Comparison of ENCODE assay signal across 1 cellular context in the genomic region with DNA sequence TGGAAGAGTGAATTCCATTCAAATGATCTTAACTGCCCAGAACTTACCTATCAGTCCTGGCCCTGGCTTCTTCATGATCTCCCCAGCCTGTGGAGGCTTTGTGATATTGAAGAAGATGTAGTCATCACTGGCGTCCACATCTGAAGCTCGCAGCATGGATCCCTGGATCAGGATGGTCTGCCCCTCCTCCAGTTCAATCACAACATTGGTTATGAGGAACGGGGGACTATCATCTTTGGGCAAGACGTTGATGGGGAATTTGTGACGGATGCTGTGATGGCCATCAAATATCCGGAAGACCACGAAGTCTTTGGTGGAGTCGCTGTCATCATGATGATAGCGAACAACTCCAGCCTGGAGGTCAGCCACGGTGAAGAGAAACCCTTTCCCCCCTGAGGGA.
A peak's percentile ranks its signal among the peaks of the same experiment; 100 is the strongest.
TF ChIP-seq lines count a peak whose summit lies in the region.

No MANE protein-coding gene starts in this region.

TF ChIP-seq in HepG2, 621 proteins besides CTCF, POLR2A, EP300 and RAD21:
- TF ChIP-seq HNRNPH1 (optimal IDR thresholded peaks at IDR 0.05; ENCODE audit: low read depth, low read length) (no peak), MBD4 (IDR thresholded peaks at IDR 0.05; ENCODE audit: borderline replicate concordance, low read length) (no peak), ZNF549 (CRISPR knock-in tag; IDR thresholded peaks at IDR 0.05) (no peak), POLR2G (IDR thresholded peaks at IDR 0.05; ENCODE audit: low read depth, low read length) (peak; percentile 48; the same call in 1 of the 2 replicates), FLYWCH1 (CRISPR knock-in tag; IDR thresholded peaks at IDR 0.05) (no peak), E2F5 (CRISPR knock-in tag; conservative IDR thresholded peaks at IDR 0.05) (no peak), RBM22 (optimal IDR thresholded peaks at IDR 0.05; ENCODE audit: low read length) (peak; percentile 96)
- TF ChIP-seq, protein P1, sequence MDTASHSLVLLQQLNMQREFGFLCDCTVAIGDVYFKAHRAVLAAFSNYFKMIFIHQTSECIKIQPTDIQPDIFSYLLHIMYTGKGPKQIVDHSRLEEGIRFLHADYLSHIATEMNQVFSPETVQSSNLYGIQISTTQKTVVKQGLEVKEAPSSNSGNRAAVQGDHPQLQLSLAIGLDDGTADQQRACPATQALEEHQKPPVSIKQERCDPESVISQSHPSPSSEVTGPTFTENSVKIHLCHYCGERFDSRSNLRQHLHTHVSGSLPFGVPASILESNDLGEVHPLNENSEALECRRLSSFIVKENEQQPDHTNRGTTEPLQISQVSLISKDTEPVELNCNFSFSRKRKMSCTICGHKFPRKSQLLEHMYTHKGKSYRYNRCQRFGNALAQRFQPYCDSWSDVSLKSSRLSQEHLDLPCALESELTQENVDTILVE (CRISPR knock-in tag; IDR thresholded peaks at IDR 0.05), result no peak
- TF ChIP-seq, protein P2, sequence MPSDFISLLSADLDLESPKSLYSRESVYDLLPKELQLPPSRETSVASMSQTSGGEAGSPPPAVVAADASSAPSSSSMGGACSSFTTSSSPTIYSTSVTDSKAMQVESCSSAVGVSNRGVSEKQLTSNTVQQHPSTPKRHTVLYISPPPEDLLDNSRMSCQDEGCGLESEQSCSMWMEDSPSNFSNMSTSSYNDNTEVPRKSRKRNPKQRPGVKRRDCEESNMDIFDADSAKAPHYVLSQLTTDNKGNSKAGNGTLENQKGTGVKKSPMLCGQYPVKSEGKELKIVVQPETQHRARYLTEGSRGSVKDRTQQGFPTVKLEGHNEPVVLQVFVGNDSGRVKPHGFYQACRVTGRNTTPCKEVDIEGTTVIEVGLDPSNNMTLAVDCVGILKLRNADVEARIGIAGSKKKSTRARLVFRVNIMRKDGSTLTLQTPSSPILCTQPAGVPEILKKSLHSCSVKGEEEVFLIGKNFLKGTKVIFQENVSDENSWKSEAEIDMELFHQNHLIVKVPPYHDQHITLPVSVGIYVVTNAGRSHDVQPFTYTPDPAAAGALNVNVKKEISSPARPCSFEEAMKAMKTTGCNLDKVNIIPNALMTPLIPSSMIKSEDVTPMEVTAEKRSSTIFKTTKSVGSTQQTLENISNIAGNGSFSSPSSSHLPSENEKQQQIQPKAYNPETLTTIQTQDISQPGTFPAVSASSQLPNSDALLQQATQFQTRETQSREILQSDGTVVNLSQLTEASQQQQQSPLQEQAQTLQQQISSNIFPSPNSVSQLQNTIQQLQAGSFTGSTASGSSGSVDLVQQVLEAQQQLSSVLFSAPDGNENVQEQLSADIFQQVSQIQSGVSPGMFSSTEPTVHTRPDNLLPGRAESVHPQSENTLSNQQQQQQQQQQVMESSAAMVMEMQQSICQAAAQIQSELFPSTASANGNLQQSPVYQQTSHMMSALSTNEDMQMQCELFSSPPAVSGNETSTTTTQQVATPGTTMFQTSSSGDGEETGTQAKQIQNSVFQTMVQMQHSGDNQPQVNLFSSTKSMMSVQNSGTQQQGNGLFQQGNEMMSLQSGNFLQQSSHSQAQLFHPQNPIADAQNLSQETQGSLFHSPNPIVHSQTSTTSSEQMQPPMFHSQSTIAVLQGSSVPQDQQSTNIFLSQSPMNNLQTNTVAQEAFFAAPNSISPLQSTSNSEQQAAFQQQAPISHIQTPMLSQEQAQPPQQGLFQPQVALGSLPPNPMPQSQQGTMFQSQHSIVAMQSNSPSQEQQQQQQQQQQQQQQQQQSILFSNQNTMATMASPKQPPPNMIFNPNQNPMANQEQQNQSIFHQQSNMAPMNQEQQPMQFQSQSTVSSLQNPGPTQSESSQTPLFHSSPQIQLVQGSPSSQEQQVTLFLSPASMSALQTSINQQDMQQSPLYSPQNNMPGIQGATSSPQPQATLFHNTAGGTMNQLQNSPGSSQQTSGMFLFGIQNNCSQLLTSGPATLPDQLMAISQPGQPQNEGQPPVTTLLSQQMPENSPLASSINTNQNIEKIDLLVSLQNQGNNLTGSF (CRISPR knock-in tag; IDR thresholded peaks at IDR 0.05), result no peak
